In genomic region chr10:126243306-126243705, GRCh38 we compare ENCODE assay signal across 12 cellular contexts.
A peak's percentile ranks its signal among the peaks of the same experiment; 100 is the strongest.
DNase-seq lines count a peak whose midpoint lies in the region; ATAC-seq and TF ChIP-seq lines count a peak whose summit lies in the region.
"Had no signal": no experiment of that assay in that cellular context is flagged by ENCODE, and none has a peak within 500 bp of the region (broad histone marks: within the 10 kb centered on the region; RNA-seq: fewer than 3 reads in every experiment).

No MANE protein-coding gene starts in this region.

- H3F3A ChIP-seq in SK-N-SH (replicated peaks; ENCODE audit: insufficient read depth) = peaks cover 21% of the 10 kb centered on the region
- peaks cover 14% of the 10 kb centered on the region for H3F3A ChIP-seq in smooth muscle cell (ENCODE audit: low read depth)

- H3K4me1 ChIP-seq in SK-N-SH (ENCODE audit: control insufficient read depth in 1 of 2, insufficient read depth in 2 of 2, low read depth in 1 of 2, low read length in 1 of 2) (peaks cover 25 to 36% of the 10 kb centered on the region in 2 experiments), mammary epithelial cell (ENCODE audit: insufficient read depth, low read length) (peaks cover 10% of the 10 kb centered on the region), hepatocyte (ENCODE audit: insufficient read depth) (peaks cover 27% of the 10 kb centered on the region), smooth muscle cell (ENCODE audit: low read depth) (peaks cover 6% of the 10 kb centered on the region), right cardiac atrium (ENCODE audit: control insufficient read depth, insufficient read depth, low read length) (no peaks in the 10 kb centered on the region)

- dilution Hi-C loops in mammary epithelial cell (cut with HindIII; ENCODE audit: low sequenced_read_pairs) = no loop called here

- H3K9ac ChIP-seq in SK-N-SH (peak overlapping the region; percentile 26; the same call in 1 of the 2 replicates), mammary epithelial cell (ENCODE audit: insufficient read depth, low read length) (no peak overlapping the region), smooth muscle cell (ENCODE audit: low read depth) (peak overlapping the region; percentile 77)

- H2AFZ ChIP-seq in SK-N-SH (ENCODE audit: low read depth) (no peak overlapping the region), mammary epithelial cell (ENCODE audit: low read depth, low read length) (peak overlapping the region; percentile 39), hepatocyte (no peak overlapping the region), smooth muscle cell (ENCODE audit: low read depth) (no peak overlapping the region)

- H3K27ac ChIP-seq in SK-N-SH (ENCODE audit: low read depth in 2 of 2, low read length in 1 of 2) = peak overlapping the region; percentile 89 to 98
- no peak overlapping the region for H3K27ac ChIP-seq in mammary epithelial cell (ENCODE audit: insufficient read depth, low read depth, low read length)
- H3K27ac ChIP-seq in hepatocyte = peak overlapping the region; percentile 78
- peak overlapping the region; percentile 97 for H3K27ac ChIP-seq in smooth muscle cell (ENCODE audit: low read depth)
- no peak overlapping the region for H3K27ac ChIP-seq in right cardiac atrium (ENCODE audit: low read length)
- H3K27ac ChIP-seq: C4-2B had no signal

- H3K36me3 ChIP-seq in SK-N-SH (replicated peaks in 1 of 2; ENCODE audit: control insufficient read depth in 1 of 2, insufficient read depth in 2 of 2, low read length in 1 of 2) (no peaks in the 10 kb centered on the region), mammary epithelial cell (ENCODE audit: insufficient read depth, low read length) (no peaks in the 10 kb centered on the region), hepatocyte (replicated peaks; ENCODE audit: insufficient read depth, low read depth) (no peaks in the 10 kb centered on the region), smooth muscle cell (ENCODE audit: low read depth) (no peaks in the 10 kb centered on the region)

- DNase-seq in SK-N-SH (no peak), mammary epithelial cell (no peak), hepatocyte (ENCODE audit: low spot score) (no peak), smooth muscle cell (lab: John Stamatoyannopoulos, UW; ENCODE audit: unreplicated experiment) (no peak), LoVo (ENCODE audit: low spot score) (no peak), nucleus accumbens (lab: John Stamatoyannopoulos, UW) (no peak), right cardiac atrium (no peak)
- DNase-seq: 8988T, H7, NCI-H187 had no signal

- no peak for TF ChIP-seq CTCF in SK-N-SH (IDR thresholded peaks at IDR 0.05)
- no peak for TF ChIP-seq CTCF in mammary epithelial cell (conservative IDR thresholded peaks at IDR 0.05 in 1 of 2, IDR thresholded peaks at IDR 0.05 in 1 of 2; ENCODE audit: extremely low read depth in 1 of 2, insufficient read depth in 1 of 2, low read depth in 1 of 2, low read length in 2 of 2)
- TF ChIP-seq CTCF in hepatocyte (IDR thresholded peaks at IDR 0.05; ENCODE audit: poor library complexity) = no peak
- no peak for TF ChIP-seq CTCF in smooth muscle cell (IDR thresholded peaks at IDR 0.05; ENCODE audit: borderline replicate concordance, insufficient read depth, poor library complexity, severe bottlenecking)

- POLR2A ChIA-PET in SK-N-SH (lab: Yijun Ruan, JAX) = no interaction called here

- no peaks in the 10 kb centered on the region for H3K79me2 ChIP-seq in SK-N-SH (ENCODE audit: insufficient read depth)
- no peaks in the 10 kb centered on the region for H3K79me2 ChIP-seq in mammary epithelial cell (ENCODE audit: insufficient read depth, low read length)
- no peaks in the 10 kb centered on the region for H3K79me2 ChIP-seq in hepatocyte
- peaks cover 37% of the 10 kb centered on the region for H3K79me2 ChIP-seq in smooth muscle cell (ENCODE audit: low read depth)

- no peak for TF ChIP-seq EP300 in SK-N-SH (IDR thresholded peaks at IDR 0.05; ENCODE audit: borderline replicate concordance in 1 of 2, low read depth in 1 of 2, low read length in 1 of 2)

- no peak for TF ChIP-seq RAD21 in SK-N-SH (IDR thresholded peaks at IDR 0.05; ENCODE audit: low read length)

- H4K20me1 ChIP-seq in SK-N-SH (ENCODE audit: insufficient read depth) = no peaks in the 10 kb centered on the region
- H4K20me1 ChIP-seq in mammary epithelial cell (ENCODE audit: insufficient read depth, low read length) = no peaks in the 10 kb centered on the region
- H4K20me1 ChIP-seq in hepatocyte (ENCODE audit: insufficient read depth, poor library complexity, severe bottlenecking) = no peaks in the 10 kb centered on the region
- H4K20me1 ChIP-seq in smooth muscle cell (ENCODE audit: low read depth) = no peaks in the 10 kb centered on the region

- BruUV-seq in mammary epithelial cell (replicated peaks; lab: Mats Ljungman, UMichigan) = no TSS peak

- in situ Hi-C loops in mammary epithelial cell (cut with MboI; ENCODE audit: low sequenced_read_pairs in 2 of 2) = no loop called here

- H3K27me3 ChIP-seq in SK-N-SH (ENCODE audit: insufficient read depth) (no peaks in the 10 kb centered on the region), mammary epithelial cell (ENCODE audit: insufficient read depth, low read length) (no peaks in the 10 kb centered on the region), hepatocyte (no peaks in the 10 kb centered on the region), smooth muscle cell (ENCODE audit: low read depth) (no peaks in the 10 kb centered on the region), right cardiac atrium (ENCODE audit: control insufficient read depth, insufficient read depth) (no peaks in the 10 kb centered on the region)

- ATAC-seq in SK-N-SH treated with all-trans-retinoic acid at 6 μM for 48 hours = no peak
- no peak for ATAC-seq in right cardiac atrium

- no peaks in the 10 kb centered on the region for H3K9me2 ChIP-seq in SK-N-SH
- no peaks in the 10 kb centered on the region for H3K9me2 ChIP-seq in hepatocyte (replicated peaks; ENCODE audit: insufficient read depth)

- H3K4me2 ChIP-seq in SK-N-SH (0 out of 2 replicates have a peak overlapping the region, but pooled peaks have one; percentile 1), mammary epithelial cell (ENCODE audit: insufficient read depth, low read depth, low read length) (no peak overlapping the region), hepatocyte (no peak overlapping the region), smooth muscle cell (peak overlapping the region; percentile 27)

- CTCF ChIA-PET in SK-N-SH (lab: Yijun Ruan, JAX) = interaction anchor here (1.2 to 2.3 kb wide), 2 partner anchors 144 to 261 kb away, joined by 3 to 10 read pairs; no protein-coding TSS in a partner anchor
- CTCF ChIA-PET in mammary epithelial cell (lab: Charles Lee; ENCODE audit: low non-redundant PET) = no interaction called here

- H3K9me3 ChIP-seq in SK-N-SH (no peaks in the 10 kb centered on the region), mammary epithelial cell (replicated peaks; ENCODE audit: insufficient read depth, low read length) (no peaks in the 10 kb centered on the region), hepatocyte (ENCODE audit: low read depth) (no peaks in the 10 kb centered on the region), smooth muscle cell (replicated peaks; ENCODE audit: low read depth) (no peaks in the 10 kb centered on the region), right cardiac atrium (ENCODE audit: control insufficient read depth, low read length) (no peaks in the 10 kb centered on the region)

- H3K4me3 ChIP-seq in SK-N-SH (ENCODE audit: low read depth in 2 of 2, low read length in 1 of 2) = no peak overlapping the region
- no peak overlapping the region for H3K4me3 ChIP-seq in mammary epithelial cell (replicated peaks in 1 of 3; ENCODE audit: insufficient read depth in 1 of 3, low read depth in 2 of 3, low read length in 3 of 3)
- no peak overlapping the region for H3K4me3 ChIP-seq in hepatocyte
- H3K4me3 ChIP-seq in smooth muscle cell = no peak overlapping the region
- H3K4me3 ChIP-seq in right cardiac atrium (ENCODE audit: low read length) = no peak overlapping the region

- intact Hi-C loops in mammary epithelial cell (cut with micrococcal nuclease) (no loop called here), right cardiac atrium (cut with DNase I) (no loop called here)

TF ChIP-seq in SK-N-SH, 30 proteins besides CTCF, POLR2A, EP300 and RAD21:
- TF ChIP-seq TAF1 (IDR thresholded peaks at IDR 0.05; ENCODE audit: borderline replicate concordance, low read depth, low read length) = no peak

TF ChIP-seq in SK-N-SH treated with all-trans-retinoic acid at 6 μM for 48 hours, 23 proteins besides CTCF, POLR2A, EP300 and RAD21 (continues in another document):
- TF ChIP-seq TSHZ2 (CRISPR knock-in tag; IDR thresholded peaks at IDR 0.05) = no peak

Comparison
In these comparisons a context has a peak if more than half of its experiments do, and no peak if none do; other contexts are left out.
1. H3K27ac ChIP-seq: peak in SK-N-SH (2 of 2), hepatocyte (single experiment) and smooth muscle cell (single experiment); none in mammary epithelial cell (single experiment) and right cardiac atrium (single experiment).
2. H3K4me2 ChIP-seq: peak in SK-N-SH (single experiment) and smooth muscle cell (single experiment); none in mammary epithelial cell (single experiment) and hepatocyte (single experiment).